ENCODE assay signal across 10 cellular contexts in the genomic region with DNA sequence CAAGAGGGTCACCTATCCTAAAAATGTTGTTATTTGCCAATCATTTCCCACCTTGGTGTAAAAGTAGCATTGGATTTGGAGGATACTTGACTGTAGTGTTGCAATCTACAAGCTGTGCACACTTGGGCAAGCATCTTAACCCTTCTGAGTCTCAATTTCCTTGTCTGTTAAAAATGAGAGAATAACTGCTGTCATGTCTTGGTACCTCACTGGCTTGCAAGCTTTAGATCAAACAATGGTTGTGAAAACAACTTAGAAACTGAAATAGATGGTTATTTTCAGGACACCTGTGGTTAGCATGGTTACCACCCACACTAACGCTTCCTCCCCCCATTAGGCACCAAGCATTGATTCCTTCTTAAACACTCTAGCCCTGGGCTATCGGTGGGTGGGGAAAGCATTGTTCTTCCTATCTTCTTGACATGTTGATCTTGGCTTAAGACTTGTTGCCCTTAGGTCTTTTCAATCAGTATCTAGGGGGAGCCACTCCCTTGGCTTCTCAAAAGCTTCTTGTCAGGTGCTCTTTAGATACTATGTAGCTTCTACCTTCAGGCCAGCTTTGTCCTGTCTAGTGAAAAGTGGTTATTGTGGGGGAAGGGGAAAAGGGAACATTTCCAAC. TPM values are rescaled to one million over a fixed set of nuclear protein-coding genes. Genes with fewer than 3 reads are reported as not detected.
DNase-seq lines count a peak whose midpoint lies in the region; ATAC-seq and TF ChIP-seq lines count a peak whose summit lies in the region.
"Had no signal": no experiment of that assay in that cellular context is flagged by ENCODE, and none has a peak within 500 bp of the region (broad histone marks: within the 10 kb centered on the region; RNA-seq: fewer than 3 reads in every experiment).

No MANE protein-coding gene starts in this region.

- no peaks in the 10 kb centered on the region for H3K79me2 ChIP-seq in osteoblast (ENCODE audit: insufficient read depth, low read length)

- H4K20me1 ChIP-seq in osteoblast (ENCODE audit: insufficient read depth, low read length): no peaks in the 10 kb centered on the region

- no peaks in the 10 kb centered on the region for H3K9me3 ChIP-seq in osteoblast (ENCODE audit: low read depth, low read length)

- no peak overlapping the region for H3K4me3 ChIP-seq in osteoblast (ENCODE audit: insufficient read depth, low read length)

- TF ChIP-seq CTCF in mesothelial cell of epicardium (IDR thresholded peaks at IDR 0.05; ENCODE audit: unreplicated experiment) (no peak), osteoblast (IDR thresholded peaks at IDR 0.05; ENCODE audit: extremely low read depth, low read depth, low read length) (no peak)

- no peak overlapping the region for H3K4me2 ChIP-seq in osteoblast (ENCODE audit: insufficient read depth, low read length)

- H3K4me1 ChIP-seq in osteoblast (ENCODE audit: insufficient read depth, low read length): no peaks in the 10 kb centered on the region

- DNase-seq in mesothelial cell of epicardium (ENCODE audit: low spot score in 2 of 2, unreplicated experiment in 2 of 2): no peak
- DNase-seq in COR-L47 (lab: John Stamatoyannopoulos, UW): no peak
- DNase-seq in osteoblast (ENCODE audit: insufficient read length, low spot score, missing footprints): no peak
- no peak for DNase-seq in NCI-H1436 treated with DMSO at 0.1 percent for 48 hours (lab: John Stamatoyannopoulos, UW)

- ATAC-seq in GM18870 (IDR thresholded peaks at IDR 0.05; ENCODE audit: unreplicated experiment) (peak; percentile 93), GM21723 (IDR thresholded peaks at IDR 0.05; ENCODE audit: unreplicated experiment) (peak; percentile 85), HG03520 (IDR thresholded peaks at IDR 0.05; ENCODE audit: unreplicated experiment) (peak; percentile 84)

- no peak overlapping the region for H2AFZ ChIP-seq in osteoblast (ENCODE audit: low read length)

- H3K27me3 Mint-ChIP-seq in mesothelial cell of epicardium (ENCODE audit: low read depth): no peaks in the 10 kb centered on the region

- H3K27me3 ChIP-seq in osteoblast (ENCODE audit: insufficient read depth, low read length): peaks cover 15% of the 10 kb centered on the region

- no peaks in the 10 kb centered on the region for H3K36me3 ChIP-seq in osteoblast (ENCODE audit: insufficient read depth, low read length)

- H3K27ac Mint-ChIP-seq in mesothelial cell of epicardium: peak overlapping the region; percentile 94
- H3K27ac Mint-ChIP-seq: dendritic cell treated with granulocyte-macrophage colony-stimulating factor and Interleukin-4, amounts not matched to agents 40 ng/mL and 50 ng/mL, for 4 days; stimulated activated naive CD8-positive, alpha-beta T cell treated with anti-CD3 and anti-CD28 coated beads, Interleukin-15, Interleukin-2, amounts not matched to agents 100 ng/mL and 50 ng/mL, for 24 hours; T-helper 1 cell treated with Interleukin-12 subunit alpha and Interleukin-12 subunit beta and Interleukin-4 antibody, amounts not matched to agents 30 μg/mL and 1 μg/mL, for 36 hours had no signal

- peak overlapping the region; percentile 11 for H3K4me3 Mint-ChIP-seq in mesothelial cell of epicardium
- H3K4me3 Mint-ChIP-seq: dendritic cell treated with granulocyte-macrophage colony-stimulating factor and Interleukin-4, amounts not matched to agents 40 ng/mL and 50 ng/mL, for 4 days; stimulated activated naive CD8-positive, alpha-beta T cell treated with anti-CD3 and anti-CD28 coated beads, Interleukin-15, Interleukin-2, amounts not matched to agents 100 ng/mL and 50 ng/mL, for 24 hours; T-helper 1 cell treated with Interleukin-12 subunit alpha and Interleukin-12 subunit beta and Interleukin-4 antibody, amounts not matched to agents 30 μg/mL and 1 μg/mL, for 36 hours had no signal

- peaks cover 71% of the 10 kb centered on the region for H3K4me1 Mint-ChIP-seq in mesothelial cell of epicardium

- no peaks in the 10 kb centered on the region for H3K9me3 Mint-ChIP-seq in mesothelial cell of epicardium
- H3K9me3 Mint-ChIP-seq: dendritic cell treated with granulocyte-macrophage colony-stimulating factor and Interleukin-4, amounts not matched to agents 40 ng/mL and 50 ng/mL, for 4 days; stimulated activated naive CD8-positive, alpha-beta T cell treated with anti-CD3 and anti-CD28 coated beads, Interleukin-15, Interleukin-2, amounts not matched to agents 100 ng/mL and 50 ng/mL, for 24 hours; T-helper 1 cell treated with Interleukin-12 subunit alpha and Interleukin-12 subunit beta and Interleukin-4 antibody, amounts not matched to agents 30 μg/mL and 1 μg/mL, for 36 hours had no signal

- no peak overlapping the region for H3K27ac ChIP-seq in osteoblast (ENCODE audit: low read depth, low read length)

- no peaks in the 10 kb centered on the region for H3K36me3 Mint-ChIP-seq in mesothelial cell of epicardium

RNA-seq across cellular contexts. Expression of gene AMOT, which starts 10.6 kb away (rescaled TPM):
- 343 to 361 TPM (median 359 TPM) in 3 replicates for total RNA-seq in mesothelial cell of epicardium
- 3.2 and 5.1 TPM in 2 replicates for total RNA-seq in osteoblast

Comparison
In these comparisons a context has a peak if more than half of its experiments do, and no peak if none do; other contexts are left out.
1. RNA of gene AMOT, which starts 10.6 kb away (total RNA-seq): 343 to 361 TPM in mesothelial cell of epicardium; 3.2 to 5.1 TPM in osteoblast; every median in the first group is over 10 times any median in the second.
2. Peak in every context shown above with its lines, with median percentiles within 50 percentile points of each other: ATAC-seq.